Comparison of ENCODE assay signal across 1 cellular context in genomic region chr11:70436501-70436860, GRCh38.
TF ChIP-seq lines count a peak whose summit lies in the region.

No MANE protein-coding gene starts in this region.

TF ChIP-seq in GM12878, 131 proteins besides CTCF, POLR2A, EP300 and RAD21 (continued from another document):
- TF ChIP-seq E2F8 (IDR thresholded peaks at IDR 0.05; ENCODE audit: low read depth, partially characterized antibody), result no peak
- no peak for TF ChIP-seq SMAD1 (IDR thresholded peaks at IDR 0.05; ENCODE audit: low read depth, partially characterized antibody)
- TF ChIP-seq SP1 (IDR thresholded peaks at IDR 0.05; ENCODE audit: low read depth, low read length), result no peak
- no peak for TF ChIP-seq CHD2 (IDR thresholded peaks at IDR 0.05; ENCODE audit: borderline replicate concordance, low read depth, low read length)
- TF ChIP-seq CREM (IDR thresholded peaks at IDR 0.05; ENCODE audit: low read depth), result no peak
- no peak for TF ChIP-seq SPI1 (IDR thresholded peaks at IDR 0.05; ENCODE audit: borderline replicate concordance, insufficient read depth, low read depth, low read length)
- no peak for TF ChIP-seq CEBPZ (IDR thresholded peaks at IDR 0.05; ENCODE audit: low read depth, low read length)
- no peak for TF ChIP-seq NFYA (IDR thresholded peaks at IDR 0.05; ENCODE audit: borderline replicate concordance, low read depth, low read length)
- no peak for TF ChIP-seq ATF3 (IDR thresholded peaks at IDR 0.05; ENCODE audit: borderline replicate concordance, extremely low read depth, low read depth, low read length)
- no peak for TF ChIP-seq IRF5 (IDR thresholded peaks at IDR 0.05; ENCODE audit: borderline replicate concordance)
- no peak for TF ChIP-seq CEBPB (IDR thresholded peaks at IDR 0.05; ENCODE audit: borderline replicate concordance in 1 of 2, low read depth in 2 of 2, low read length in 2 of 2)
- no peak for TF ChIP-seq ZBTB33 (IDR thresholded peaks at IDR 0.05)
- no peak for TF ChIP-seq CHD4 (IDR thresholded peaks at IDR 0.05)
- TF ChIP-seq ESRRA (IDR thresholded peaks at IDR 0.05; ENCODE audit: low read length), result no peak
- no peak for TF ChIP-seq BCL11A (IDR thresholded peaks at IDR 0.05; ENCODE audit: low read depth, low read length)
